Comparison of ENCODE assay signal across 17 cellular contexts in genomic region chr10:26467639-26468038, GRCh38. TPM values are rescaled to one million over a fixed set of nuclear protein-coding genes. Genes with fewer than 3 reads are reported as not detected.
DNase-seq lines count a peak whose midpoint lies in the region; ATAC-seq and TF ChIP-seq lines count a peak whose summit lies in the region.
"Had no signal": no experiment of that assay in that cellular context is flagged by ENCODE, and none has a peak within 500 bp of the region (broad histone marks: within the 10 kb centered on the region; RNA-seq: fewer than 3 reads in every experiment).

No MANE protein-coding gene starts in this region.

- CTCF ChIA-PET in CD4-positive, alpha-beta memory T cell (lab: Charles Lee; ENCODE audit: partially characterized antibody), result interaction anchor here (0.8 to 3.6 kb wide), 14 partner anchors 8 to 36 kb away, joined by 3 to 18 read pairs (median 6); partner anchors contain the start of gene APBB1IP
- CTCF ChIA-PET in activated CD4-positive, alpha-beta memory T cell treated with anti-CD3 and anti-CD28 coated beads, Interleukin-2, amount 10 ng/mL, durations not matched to agents 7 days and 5 days (lab: Charles Lee), result interaction anchor here (0.8 to 2.4 kb wide), 7 partner anchors 12 to 132 kb away, joined by 3 to 7 read pairs (median 4); no protein-coding TSS in a partner anchor
- CTCF ChIA-PET in naive thymus-derived CD4-positive, alpha-beta T cell (lab: Charles Lee), result interaction anchor here (0.6 to 1.6 kb wide), 2 partner anchors 8 to 35 kb away, joined by 5 to 6 read pairs; no protein-coding TSS in a partner anchor

- H3K9me3 Mint-ChIP-seq in CD4-positive, alpha-beta memory T cell, result no peaks in the 10 kb centered on the region
- H3K9me3 Mint-ChIP-seq in activated CD4-positive, alpha-beta memory T cell treated with anti-CD3 and anti-CD28 coated beads, Interleukin-2, amount 10 ng/mL, durations not matched to agents 7 days and 5 days, result peaks cover 4% of the 10 kb centered on the region
- H3K9me3 Mint-ChIP-seq in naive thymus-derived CD4-positive, alpha-beta T cell, result peaks cover 0 to 2% (median 0%) of the 10 kb centered on the region in 11 donors

- H3K27me3 Mint-ChIP-seq in CD4-positive, alpha-beta memory T cell, result no peaks in the 10 kb centered on the region
- H3K27me3 Mint-ChIP-seq in activated CD4-positive, alpha-beta memory T cell treated with anti-CD3 and anti-CD28 coated beads, Interleukin-2, amount 10 ng/mL, durations not matched to agents 7 days and 5 days, result no peaks in the 10 kb centered on the region
- H3K27me3 Mint-ChIP-seq in naive thymus-derived CD4-positive, alpha-beta T cell, result no peaks in the 10 kb centered on the region

- H3K4me3 Mint-ChIP-seq in CD4-positive, alpha-beta memory T cell, result peak overlapping the region in 7 of 8 donors; percentile 51 to 72 (median 57)
- H3K4me3 Mint-ChIP-seq in activated CD4-positive, alpha-beta memory T cell treated with anti-CD3 and anti-CD28 coated beads, Interleukin-2, amount 10 ng/mL, durations not matched to agents 7 days and 5 days, result no peak overlapping the region
- peak overlapping the region in 9 of 10 donors; percentile 23 to 93 (median 70) for H3K4me3 Mint-ChIP-seq in naive thymus-derived CD4-positive, alpha-beta T cell

- H3K4me1 ChIP-seq in CD4-positive, alpha-beta memory T cell (ENCODE audit: insufficient read depth, low read length), result peaks cover 97% of the 10 kb centered on the region
- peaks cover 53 to 66% of the 10 kb centered on the region in 2 donors for H3K4me1 ChIP-seq in naive thymus-derived CD4-positive, alpha-beta T cell (ENCODE audit: control insufficient read depth in 2 of 2, insufficient read depth in 2 of 2, low read length in 2 of 2)
- peaks cover 5% of the 10 kb centered on the region for H3K4me1 ChIP-seq in foreskin keratinocyte
- H3K4me1 ChIP-seq: breast epithelium, prostate gland had no signal

- H3K36me3 Mint-ChIP-seq in CD4-positive, alpha-beta memory T cell, result peaks cover 33 to 44% of the 10 kb centered on the region in 2 donors
- H3K36me3 Mint-ChIP-seq in activated CD4-positive, alpha-beta memory T cell treated with anti-CD3 and anti-CD28 coated beads, Interleukin-2, amount 10 ng/mL, durations not matched to agents 7 days and 5 days (ENCODE audit: low read depth), result peaks cover 59% of the 10 kb centered on the region
- H3K36me3 Mint-ChIP-seq in naive thymus-derived CD4-positive, alpha-beta T cell, result peaks cover 8 to 52% (median 19%) of the 10 kb centered on the region in 5 donors

- no peak overlapping the region for H3K4me3 ChIP-seq in CD4-positive, alpha-beta memory T cell (ENCODE audit: low read length in 2 of 2)
- no peak overlapping the region for H3K4me3 ChIP-seq in naive thymus-derived CD4-positive, alpha-beta T cell (ENCODE audit: low read length)
- H3K4me3 ChIP-seq: breast epithelium, prostate gland had no signal

- POLR2A ChIA-PET in CD4-positive, alpha-beta memory T cell (lab: Charles Lee; ENCODE audit: partially characterized antibody), result interaction anchor here (0.8 to 6.5 kb wide), 13 partner anchors 10 to 31 kb away, joined by 3 to 48 read pairs (median 8); partner anchors contain the start of gene APBB1IP
- POLR2A ChIA-PET in activated CD4-positive, alpha-beta memory T cell treated with anti-CD3 and anti-CD28 coated beads, Interleukin-2, amount 10 ng/mL, durations not matched to agents 7 days and 5 days (lab: Charles Lee), result interaction anchor here (0.6 to 2.2 kb wide), 9 partner anchors 12 to 234 kb away, joined by 3 to 14 read pairs (median 6); partner anchors contain the start of gene APBB1IP
- POLR2A ChIA-PET in naive thymus-derived CD4-positive, alpha-beta T cell (lab: Charles Lee), result interaction anchor here (0.6 to 2.6 kb wide), 14 partner anchors 10 to 1515 kb away, joined by 3 to 19 read pairs (median 5); partner anchors contain the start of gene APBB1IP

- H3K27ac ChIP-seq in CD4-positive, alpha-beta memory T cell (ENCODE audit: low read depth, low read length), result peak overlapping the region; percentile 25
- peak overlapping the region; percentile 42 for H3K27ac ChIP-seq in naive thymus-derived CD4-positive, alpha-beta T cell (ENCODE audit: low read depth, low read length)
- no peak overlapping the region for H3K27ac ChIP-seq in foreskin keratinocyte
- H3K27ac ChIP-seq: breast epithelium, prostate gland had no signal

- H3K36me3 ChIP-seq in CD4-positive, alpha-beta memory T cell (ENCODE audit: insufficient read depth, low read length), result no peaks in the 10 kb centered on the region
- H3K36me3 ChIP-seq in naive thymus-derived CD4-positive, alpha-beta T cell (ENCODE audit: control insufficient read depth in 2 of 3, insufficient read depth in 3 of 3, low read length in 3 of 3), result peaks cover 0 to 8% (median 0%) of the 10 kb centered on the region in 3 experiments
- H3K36me3 ChIP-seq: breast epithelium, prostate gland had no signal

- ATAC-seq in GM18868 (IDR thresholded peaks at IDR 0.05; ENCODE audit: unreplicated experiment) (peak; percentile 30), HG02610 (IDR thresholded peaks at IDR 0.05; ENCODE audit: unreplicated experiment) (no peak), foreskin keratinocyte (no peak)
- ATAC-seq in naive thymus-derived CD4-positive, alpha-beta T cell, result peak; percentile 17

- no peaks in the 10 kb centered on the region for H3K27me3 ChIP-seq in CD4-positive, alpha-beta memory T cell (ENCODE audit: insufficient read depth, low read length)
- H3K27me3 ChIP-seq in naive thymus-derived CD4-positive, alpha-beta T cell (ENCODE audit: control insufficient read depth in 2 of 2, insufficient read depth in 2 of 2, low read length in 2 of 2), result no peaks in the 10 kb centered on the region
- no peaks in the 10 kb centered on the region for H3K27me3 ChIP-seq in foreskin keratinocyte
- H3K27me3 ChIP-seq: breast epithelium had no signal

- peaks cover 66 to 98% (median 82%) of the 10 kb centered on the region in 4 donors for H3K4me1 Mint-ChIP-seq in CD4-positive, alpha-beta memory T cell
- peaks cover 68% of the 10 kb centered on the region for H3K4me1 Mint-ChIP-seq in activated CD4-positive, alpha-beta memory T cell treated with anti-CD3 and anti-CD28 coated beads, Interleukin-2, amount 10 ng/mL, durations not matched to agents 7 days and 5 days
- peaks cover 63 to 100% (median 94%) of the 10 kb centered on the region in 7 donors for H3K4me1 Mint-ChIP-seq in naive thymus-derived CD4-positive, alpha-beta T cell

- intact Hi-C loops in CD4-positive, alpha-beta memory T cell (cut with micrococcal nuclease), result loop anchor here (2.0 kb wide), 2 partner anchors 19 to 29 kb away; partner anchors contain the start of gene APBB1IP
- intact Hi-C loops in naive thymus-derived CD4-positive, alpha-beta T cell (cut with micrococcal nuclease), result loop anchor here (1.0 to 5.0 kb wide), 6 partner anchors 7 to 132 kb away; partner anchors contain the start of gene APBB1IP (in 1 of the 2)

- H3K27ac Mint-ChIP-seq in CD4-positive, alpha-beta memory T cell, result peak overlapping the region; percentile 58 to 93 (median 85)
- peak overlapping the region; percentile 28 for H3K27ac Mint-ChIP-seq in activated CD4-positive, alpha-beta memory T cell treated with anti-CD3 and anti-CD28 coated beads, Interleukin-2, amount 10 ng/mL, durations not matched to agents 7 days and 5 days
- H3K27ac Mint-ChIP-seq in naive thymus-derived CD4-positive, alpha-beta T cell, result peak overlapping the region; percentile 79 to 91 (median 85)

- no peak for TF ChIP-seq CTCF in foreskin keratinocyte (conservative IDR thresholded peaks at IDR 0.05)

- DNase-seq in CD4-positive, alpha-beta memory T cell, result no peak
- DNase-seq in activated CD4-positive, alpha-beta memory T cell treated with anti-CD3 and anti-CD28 coated beads, Interleukin-2, amount 10 ng/mL, durations not matched to agents 7 days and 5 days, result no peak
- peak in 1 of 9 donors; percentile 40 for DNase-seq in naive thymus-derived CD4-positive, alpha-beta T cell
- no peak for DNase-seq in foreskin keratinocyte
- no peak for DNase-seq in T1000 (lab: John Stamatoyannopoulos, UW)
- DNase-seq: activated CD4-positive, alpha-beta T cell treated with anti-CD3 and anti-CD28 coated beads for 1 hour; activated gamma-delta T cell; C1 segment of cervical spinal cord; hippocampal formation; Kasumi-1; NCI-H1694; NCI-H526 had no signal

- no peaks in the 10 kb centered on the region for H3K9me3 ChIP-seq in CD4-positive, alpha-beta memory T cell (ENCODE audit: control insufficient read depth in 1 of 2, low read length in 2 of 2)
- H3K9me3 ChIP-seq in naive thymus-derived CD4-positive, alpha-beta T cell (ENCODE audit: control insufficient read depth in 2 of 3, low read length in 3 of 3), result no peaks in the 10 kb centered on the region
- H3K9me3 ChIP-seq: breast epithelium, prostate gland had no signal

RNA-seq across cellular contexts. Expression of gene APBB1IP, which starts 29.5 kb away (rescaled TPM):
- 100 to 1,000 TPM; 106 TPM for total RNA-seq in CD4-positive, alpha-beta memory T cell
- 10 to 100 TPM; 30.6 to 85.9 TPM for polyA plus RNA-seq in CD4-positive, alpha-beta memory T cell
- total RNA-seq in activated CD4-positive, alpha-beta memory T cell treated with anti-CD3 and anti-CD28 coated beads, Interleukin-2, amount 10 ng/mL, durations not matched to agents 7 days and 5 days, result 10 to 100 TPM; 80.9 to 82.2 TPM
- 100 to 1,000 TPM in 1 of 5 experiments, 10 to 100 TPM in 4; 64.7 to 101 (median 88.0) TPM for total RNA-seq in naive thymus-derived CD4-positive, alpha-beta T cell
- 10 to 100 TPM; 60.2 to 70.5 TPM for polyA plus RNA-seq in naive thymus-derived CD4-positive, alpha-beta T cell
- total RNA-seq in foreskin keratinocyte, result not detected in 2 replicates
- polyA plus RNA-seq in foreskin keratinocyte, result not detected in 2 replicates
- total RNA-seq: myocyte had no signal

Comparison
In these comparisons a context has a peak if more than half of its experiments do, and no peak if none do; other contexts are left out.
1. H3K27ac Mint-ChIP-seq: peak in every context shown above with its lines; median percentile 85 in CD4-positive, alpha-beta memory T cell; 85 in naive thymus-derived CD4-positive, alpha-beta T cell; 28 in activated CD4-positive, alpha-beta memory T cell treated with anti-CD3 and anti-CD28 coated beads, Interleukin-2, amount 10 ng/mL, durations not matched to agents 7 days and 5 days.
2. ATAC-seq: peak in GM18868 (single experiment) and naive thymus-derived CD4-positive, alpha-beta T cell (single experiment); none in HG02610 (single experiment) and foreskin keratinocyte (single experiment).
3. RNA of gene APBB1IP, which starts 29.5 kb away (total RNA-seq): 106 TPM in CD4-positive, alpha-beta memory T cell, 64.7 to 101 TPM in naive thymus-derived CD4-positive, alpha-beta T cell and 80.9 to 82.2 TPM in activated CD4-positive, alpha-beta memory T cell treated with anti-CD3 and anti-CD28 coated beads, Interleukin-2, amount 10 ng/mL, durations not matched to agents 7 days and 5 days; not detected in foreskin keratinocyte; every median in the first group is over 10 times any median in the second.